ENCODE assay signal across 19 cellular contexts in genomic region chr1:81878538-81878937, GRCh38.
A peak's percentile ranks its signal among the peaks of the same experiment; 100 is the strongest.
DNase-seq lines count a peak whose midpoint lies in the region; ATAC-seq and TF ChIP-seq lines count a peak whose summit lies in the region.
"Had no signal": no experiment of that assay in that cellular context is flagged by ENCODE, and none has a peak within 500 bp of the region (broad histone marks: within the 10 kb centered on the region; RNA-seq: fewer than 3 reads in every experiment).

No MANE protein-coding gene starts in this region.

- POLR2A ChIA-PET in GM10248 (lab: Yijun Ruan, JAX) = no interaction called here

- CTCF ChIA-PET in GM10248 (lab: Yijun Ruan, JAX) = no interaction called here

- no peak overlapping the region for H3K4me3 Mint-ChIP-seq in nephron
- H3K4me3 Mint-ChIP-seq: CD8-positive, alpha-beta T cell; H9 had no signal

- H3K4me1 Mint-ChIP-seq in nephron = peaks cover 77% of the 10 kb centered on the region

- DNase-seq in NOMO-1 treated with DMSO at 0.1 percent for 48 hours (lab: John Stamatoyannopoulos, UW; ENCODE audit: unreplicated experiment) = peak; percentile 9
- no peak for DNase-seq in NOMO-1 treated with dmso at 0.1 percent for 144 hours (lab: John Stamatoyannopoulos, UW; ENCODE audit: unreplicated experiment)
- peak; percentile 5 for DNase-seq in cerebellar cortex (ENCODE audit: low spot score)
- DNase-seq in RPMI8226 = no peak
- DNase-seq in GM10248 (ENCODE audit: extremely low spot score) = no peak
- DNase-seq: Calu3; CD8-positive, alpha-beta T cell; DMS153; GDM1; H9; NCI-H1105; NCI-H146; NCI-H2029; NCI-H2227 treated with DMSO at 0.1 percent for 48 hours; NCI-H524 treated with DMSO at 0.1 percent for 48 hours; SHP77 had no signal

- no peaks in the 10 kb centered on the region for H3K9me3 Mint-ChIP-seq in nephron
- H3K9me3 Mint-ChIP-seq: CD8-positive, alpha-beta T cell; H9 had no signal

- H3K36me3 Mint-ChIP-seq in nephron (ENCODE audit: low read depth) = no peaks in the 10 kb centered on the region
- H3K36me3 Mint-ChIP-seq: CD8-positive, alpha-beta T cell had no signal

- no peaks in the 10 kb centered on the region for H3K27me3 Mint-ChIP-seq in nephron (ENCODE audit: low read depth)

- TF ChIP-seq CTCF in nephron (IDR thresholded peaks at IDR 0.05; ENCODE audit: unreplicated experiment in 3 of 3) (no peak), GM10248 (IDR thresholded peaks at IDR 0.05; ENCODE audit: control extremely low read depth, extremely low read depth, low read depth, missing control alignments) (no peak)

- ATAC-seq in GM19351 (IDR thresholded peaks at IDR 0.05; ENCODE audit: unreplicated experiment) = no peak
- no peak for ATAC-seq in GM21381 (IDR thresholded peaks at IDR 0.05; ENCODE audit: unreplicated experiment)
- ATAC-seq: CD8-positive, alpha-beta T cell had no signal

- peak overlapping the region; percentile 74 to 83 (median 75) for H3K27ac Mint-ChIP-seq in nephron
- H3K27ac Mint-ChIP-seq: CD8-positive, alpha-beta T cell had no signal

Comparison
In these comparisons a context has a peak if more than half of its experiments do, and no peak if none do; other contexts are left out.
1. DNase-seq: peak in NOMO-1 treated with DMSO at 0.1 percent for 48 hours (single experiment) and cerebellar cortex (single experiment); none in NOMO-1 treated with dmso at 0.1 percent for 144 hours (single experiment), RPMI8226 (single experiment) and GM10248 (single experiment).